Comparison of ENCODE assay signal across 20 cellular contexts in the genomic region with DNA sequence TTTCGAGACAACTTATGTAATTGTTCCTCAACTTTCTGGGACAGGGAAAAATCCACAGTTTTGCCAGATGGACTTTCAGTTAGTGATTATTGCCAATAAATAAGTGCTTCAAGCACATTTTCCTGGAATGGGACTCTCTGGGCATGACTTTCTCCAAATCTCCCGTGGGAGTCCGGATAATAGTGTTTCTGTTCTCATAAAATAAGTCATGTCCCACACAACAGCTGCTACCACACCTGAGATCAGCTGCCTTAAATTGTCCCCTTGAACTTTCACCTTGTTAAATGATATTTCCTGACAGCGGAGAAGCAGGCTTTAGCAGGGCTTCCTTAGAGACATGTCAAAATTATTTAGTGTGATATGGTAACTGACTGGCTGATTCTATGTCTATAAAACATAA.
"Had no signal": no experiment of that assay in that cellular context is flagged by ENCODE, and none has a peak within 500 bp of the region (broad histone marks: within the 10 kb centered on the region; RNA-seq: fewer than 3 reads in every experiment).

No MANE protein-coding gene starts in this region.

- FAIRE-seq: bronchial epithelial cell had no signal

- H3K27me3 ChIP-seq: esophagus squamous epithelium, gastroesophageal sphincter, heart left ventricle, upper lobe of left lung had no signal

- H3K9me3 ChIP-seq: esophagus squamous epithelium, gastroesophageal sphincter, heart left ventricle, upper lobe of left lung had no signal

- H3K36me3 Mint-ChIP-seq: activated naive CD8-positive, alpha-beta T cell treated with anti-CD3 and anti-CD28 coated beads for 36 hours; naive thymus-derived CD8-positive, alpha-beta T cell had no signal

- H3K4me1 Mint-ChIP-seq: activated naive CD8-positive, alpha-beta T cell treated with anti-CD3 and anti-CD28 coated beads for 36 hours; activated T-helper 17 cell treated with anti-CD3 and anti-CD28 coated beads, Interleukin-2, amount 50 U/mL, for 72 hours; endodermal cell; naive thymus-derived CD8-positive, alpha-beta T cell had no signal

- H3K9me3 Mint-ChIP-seq: activated naive CD8-positive, alpha-beta T cell treated with anti-CD3 and anti-CD28 coated beads for 36 hours; activated T-helper 17 cell treated with anti-CD3 and anti-CD28 coated beads, Interleukin-2, amount 50 U/mL, for 72 hours; endodermal cell; naive thymus-derived CD8-positive, alpha-beta T cell had no signal

- H3K36me3 ChIP-seq: esophagus squamous epithelium, gastroesophageal sphincter, heart left ventricle, upper lobe of left lung, WERI-Rb-1 had no signal

- H3K4me1 ChIP-seq: esophagus squamous epithelium had no signal

- H3K4me3 ChIP-seq: esophagus squamous epithelium, gastroesophageal sphincter, heart left ventricle, lung, upper lobe of left lung had no signal

- H3K4me3 Mint-ChIP-seq: activated naive CD8-positive, alpha-beta T cell treated with anti-CD3 and anti-CD28 coated beads for 36 hours; activated T-helper 17 cell treated with anti-CD3 and anti-CD28 coated beads, Interleukin-2, amount 50 U/mL, for 72 hours; endodermal cell; naive thymus-derived CD8-positive, alpha-beta T cell had no signal

- H3K27me3 Mint-ChIP-seq: activated naive CD8-positive, alpha-beta T cell treated with anti-CD3 and anti-CD28 coated beads for 36 hours; progenitor cell of endocrine pancreas had no signal

- H3K27ac Mint-ChIP-seq: activated naive CD8-positive, alpha-beta T cell treated with anti-CD3 and anti-CD28 coated beads for 36 hours; activated T-helper 17 cell treated with anti-CD3 and anti-CD28 coated beads, Interleukin-2, amount 50 U/mL, for 72 hours; endodermal cell; naive thymus-derived CD8-positive, alpha-beta T cell; progenitor cell of endocrine pancreas had no signal

- DNase-seq: activated CD4-positive, CD25-positive, alpha-beta regulatory T cell treated with anti-CD3 and anti-CD28 coated beads, Interleukin-2, amount 50 U/mL, for 72 hours; activated naive CD4-positive, alpha-beta T cell treated with Interleukin-2 at 50 U/mL for 16 hours; activated naive CD8-positive, alpha-beta T cell treated with anti-CD3 and anti-CD28 coated beads for 36 hours; activated T-cell treated with anti-CD3 and anti-CD28 coated beads, Interleukin-2, amount 50 U/mL, for 1 hour; cerebellar nuclear complex; cortex of kidney; endodermal cell; esophagus squamous epithelium; islet precursor cell; naive thymus-derived CD8-positive, alpha-beta T cell; stimulated activated CD4-positive, alpha-beta T cell treated with anti-CD3 and anti-CD28 coated beads, Interleukin-4, amount 100 ng/mL, for 24 hours; stimulated activated naive CD4-positive, alpha-beta T cell treated with Interleukin-2 at 50 U/mL for 16 hours; upper lobe of left lung; WERI-Rb-1 had no signal

- ATAC-seq: activated T-helper 17 cell treated with anti-CD3 and anti-CD28 coated beads, Interleukin-2, amount 50 U/mL, for 72 hours; gastroesophageal sphincter; naive thymus-derived CD8-positive, alpha-beta T cell had no signal

- H3K27ac ChIP-seq: upper lobe of left lung, WERI-Rb-1 had no signal
